ENCODE assay signal across 29 cellular contexts in genomic region chr17:60493847-60494321, GRCh38. TPM values are rescaled to one million over a fixed set of nuclear protein-coding genes. Genes with fewer than 3 reads are reported as not detected.
DNase-seq lines count a peak whose midpoint lies in the region; ATAC-seq and TF ChIP-seq lines count a peak whose summit lies in the region.
"Had no signal": no experiment of that assay in that cellular context is flagged by ENCODE, and none has a peak within 500 bp of the region (broad histone marks: within the 10 kb centered on the region; RNA-seq: fewer than 3 reads in every experiment).

No MANE protein-coding gene starts in this region.

- H3K79me2 ChIP-seq in GM23248 (ENCODE audit: insufficient read depth), result peaks cover 66% of the 10 kb centered on the region
- peaks cover 4% of the 10 kb centered on the region; the same call in 1 of the 2 replicates for H3K79me2 ChIP-seq in PC-9 (ENCODE audit: low read depth)

- in situ Hi-C loops in GM23248 (cut with MboI), result no loop called here

- H3K36me3 ChIP-seq in GM23248 (ENCODE audit: low read depth), result peaks cover 60% of the 10 kb centered on the region
- peaks cover 66% of the 10 kb centered on the region for H3K36me3 ChIP-seq in PC-9 (ENCODE audit: low read depth)
- peaks cover 6 to 80% of the 10 kb centered on the region in 2 donors for H3K36me3 ChIP-seq in psoas muscle (ENCODE audit: insufficient read depth in 1 of 2, low read depth in 1 of 2)
- H3K36me3 ChIP-seq in SJCRH30, result peaks cover 73% of the 10 kb centered on the region

- no peak for TF ChIP-seq CTCF in PC-9 (conservative IDR thresholded peaks at IDR 0.05)
- no peak for TF ChIP-seq CTCF in psoas muscle (IDR thresholded peaks at IDR 0.05)

- intact Hi-C loops in PC-9 (cut with micrococcal nuclease; ENCODE audit: unreplicated experiment) (no loop called here), psoas muscle (cut with DNase I) (no loop called here)

- WGBS in GM23248 (ENCODE audit: low coverage in 1 of 2, low lambda C conversion rate in 2 of 2, missing lambda C conversion rate in 2 of 2), 2 experiments, result 91 to 92% methylated on average over 3 of the region's 3 CpGs
- 76 to 90% (median 78%) methylated on average over 3 of the region's 3 CpGs for WGBS in psoas muscle, 3 donors

- H3K9me3 ChIP-seq in GM23248 (ENCODE audit: low read depth) (no peaks in the 10 kb centered on the region), PC-9 (ENCODE audit: insufficient read depth, low read depth) (peaks cover 21% of the 10 kb centered on the region; the same call in 1 of the 2 replicates), psoas muscle (no peaks in the 10 kb centered on the region), SJCRH30 (replicated peaks) (peaks cover 6% of the 10 kb centered on the region; the same call in 1 of the 2 replicates)

- DNase-seq in GM23248, result peak; percentile 60
- no peak for DNase-seq in PC-9
- DNase-seq in psoas muscle, result no peak
- no peak for DNase-seq in SJCRH30
- DNase-seq in RPMI8226, result no peak
- DNase-seq in NCI-H2081 (lab: John Stamatoyannopoulos, UW), result no peak
- no peak for DNase-seq in KG1 (lab: John Stamatoyannopoulos, UW)
- DNase-seq: activated CD4-positive, alpha-beta T cell treated with anti-CD3 and anti-CD28 coated beads, Interleukin-2, amount 10 ng/mL, durations not matched to agents 7 days and 5 days; activated naive CD4-positive, alpha-beta T cell treated with Interleukin-2 at 50 U/mL for 16 hours; activated T-cell treated with anti-CD3 and anti-CD28 coated beads, Interleukin-2, amount 50 U/mL, for 72 hours; amniotic stem cell; effector memory CD4-positive, alpha-beta T cell; H9; hypothalamus; immature natural killer cell; NCI-H1436 treated with DMSO at 0.1 percent for 48 hours; NCI-H2107; NCI-H446 treated with DMSO at 0.1 percent for 48 hours; NCI-H82; stimulated activated CD4-positive, alpha-beta T cell treated with anti-CD3 and anti-CD28 coated beads, Interleukin-4, amount 100 ng/mL, for 4 hours; substantia nigra; WERI-Rb-1 had no signal

- no peaks in the 10 kb centered on the region for H3K4me1 ChIP-seq in GM23248 (ENCODE audit: insufficient read depth)
- no peaks in the 10 kb centered on the region for H3K4me1 ChIP-seq in PC-9 (replicated peaks; ENCODE audit: insufficient read depth)
- H3K4me1 ChIP-seq in psoas muscle, result peaks cover 5% of the 10 kb centered on the region
- no peaks in the 10 kb centered on the region for H3K4me1 ChIP-seq in SJCRH30

- H3K4me2 ChIP-seq in GM23248 (ENCODE audit: unreplicated experiment), result no peak overlapping the region
- no peak overlapping the region for H3K4me2 ChIP-seq in PC-9

- BruUV-seq in PC-9 (replicated peaks; lab: Mats Ljungman, UMichigan), result TSS peak; percentile 12

- H3K27ac ChIP-seq in GM23248 (peak overlapping the region; percentile 66), PC-9 (no peak overlapping the region), psoas muscle (peak overlapping the region; percentile 76), SJCRH30 (no peak overlapping the region)
- H3K27ac ChIP-seq: C4-2B, WERI-Rb-1 had no signal

- no peak overlapping the region for H2AFZ ChIP-seq in GM23248
- H2AFZ ChIP-seq in PC-9, result no peak overlapping the region

- no peaks in the 10 kb centered on the region for H3K27me3 ChIP-seq in GM23248 (replicated peaks; ENCODE audit: insufficient read depth)
- no peaks in the 10 kb centered on the region for H3K27me3 ChIP-seq in PC-9 (ENCODE audit: insufficient read depth, low read depth)
- H3K27me3 ChIP-seq in psoas muscle (ENCODE audit: insufficient read depth in 3 of 3, low read length in 2 of 3), result no peaks in the 10 kb centered on the region
- H3K27me3 ChIP-seq in SJCRH30, result no peaks in the 10 kb centered on the region

- H3F3A ChIP-seq in GM23248 (ENCODE audit: insufficient read depth), result peaks cover 17% of the 10 kb centered on the region; the same call in 1 of the 2 replicates
- no peaks in the 10 kb centered on the region for H3F3A ChIP-seq in PC-9 (ENCODE audit: insufficient read depth, low read depth)

- no peak overlapping the region for H3K9ac ChIP-seq in GM23248

- POLR2A ChIA-PET in PC-9 (lab: Charles Lee; ENCODE audit: unreplicated experiment), result no interaction called here

- H3K4me3 ChIP-seq in GM23248, result no peak overlapping the region
- H3K4me3 ChIP-seq in PC-9, result no peak overlapping the region
- no peak overlapping the region for H3K4me3 ChIP-seq in psoas muscle
- no peak overlapping the region for H3K4me3 ChIP-seq in SJCRH30
- H3K4me3 ChIP-seq: K562 had no signal

- H4K20me1 ChIP-seq in GM23248 (ENCODE audit: insufficient read depth) (0 out of 2 replicates have a peak, but pooled peaks cover 3% of the 10 kb centered on the region), PC-9 (ENCODE audit: insufficient read depth) (0 out of 2 replicates have a peak, but pooled peaks cover 6% of the 10 kb centered on the region)

- CTCF ChIA-PET in PC-9 (lab: Charles Lee), result no interaction called here

- peak; percentile 36 for ATAC-seq in esophagus mucosa
- peak; percentile 79 to 97 (median 94) for ATAC-seq in psoas muscle
- ATAC-seq: activated T-cell treated with anti-CD3 and anti-CD28 coated beads, Interleukin-2, amount 50 U/mL, for 72 hours; K562; left lobe of liver; Right ventricle myocardium inferior; sciatic nerve; stimulated activated memory B cell treated with anti-CD40 and anti-IgM and Interleukin-4, amounts not matched to agents 10 μg/mL and 1 μg/mL and 100 μg/mL, for 72 hours had no signal

- H3K9me2 ChIP-seq in GM23248 (ENCODE audit: insufficient read depth), result no peaks in the 10 kb centered on the region
- no peaks in the 10 kb centered on the region for H3K9me2 ChIP-seq in PC-9 (ENCODE audit: insufficient read depth)

RNA-seq across cellular contexts. Expression of gene APPBP2, which starts 32.2 kb away (rescaled TPM):
- total RNA-seq in GM23248 (2014; rRNA removed; shearing (Covaris generic)), result 30.6 and 57.5 TPM in 2 replicates
- 39.3 and 41.7 TPM in 2 replicates for polyA plus RNA-seq in GM23248 (2016; fragmentation: Nextera tagmentation; extraction: Ambion mirVana)
- 27.5 and 32.5 TPM in 2 replicates for total RNA-seq in PC-9 (2021)
- 23.2 TPM for total RNA-seq in esophagus mucosa
- total RNA-seq in psoas muscle, result 10 to 100 TPM; 20.8 to 31.5 (median 25.8) TPM
- 10 to 100 TPM in 1 of 3 donors, 1 to 10 TPM in 2; 5.9 to 35.4 (median 6.4) TPM for polyA plus RNA-seq in psoas muscle
- 21.4 and 23.7 TPM in 2 replicates for total RNA-seq in SJCRH30 (2014; rRNA removed; shearing (Covaris generic))

Comparison
In these comparisons a context has a peak if more than half of its experiments do, and no peak if none do; other contexts are left out.
1. H3K27ac ChIP-seq: peak in GM23248 (single experiment) and psoas muscle (single experiment); none in PC-9 (single experiment) and SJCRH30 (single experiment).